ENCODE assay signal across 8 cellular contexts in the genomic region with DNA sequence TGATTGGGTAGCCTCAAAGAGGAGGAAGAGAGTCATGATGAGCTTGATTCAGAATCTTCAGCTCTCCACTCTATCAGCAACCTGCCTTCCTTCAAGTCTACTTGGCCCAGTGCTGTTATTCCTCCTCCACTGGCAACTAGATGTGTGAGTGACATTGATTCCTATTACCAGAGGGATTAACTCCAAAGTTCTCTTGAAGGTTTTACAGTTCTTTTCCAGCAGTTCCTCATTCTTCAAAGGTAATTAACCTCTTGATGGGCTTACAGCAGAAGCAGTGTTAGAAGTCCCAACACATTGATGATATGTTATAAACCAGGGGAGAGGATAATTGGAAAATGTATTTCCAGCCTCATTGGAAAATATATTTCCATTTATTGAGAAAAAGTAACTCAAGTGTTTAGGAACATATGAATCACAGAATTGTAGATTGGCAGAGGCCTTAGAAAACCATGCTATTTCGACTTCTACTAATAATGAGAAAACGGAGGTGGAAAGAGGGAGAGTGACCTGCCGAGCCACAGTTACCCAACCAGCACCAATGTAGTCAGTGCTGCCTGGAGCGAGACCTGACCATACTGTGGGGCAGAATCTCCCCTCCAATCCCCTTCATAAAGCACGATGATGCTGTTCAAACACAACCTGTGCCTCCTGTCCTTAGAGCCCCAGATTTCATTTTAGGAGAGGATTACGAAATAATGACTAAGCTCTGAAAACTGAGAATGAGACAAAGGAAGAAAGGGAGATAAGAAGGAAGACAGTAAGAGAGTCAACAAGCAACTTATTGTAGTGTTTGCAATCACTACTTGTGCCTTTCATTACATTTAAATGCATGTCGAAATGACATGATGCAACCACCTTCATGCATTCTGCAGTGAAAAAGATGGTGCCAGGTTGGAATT.
DNase-seq lines count a peak whose midpoint lies in the region; ATAC-seq and TF ChIP-seq lines count a peak whose summit lies in the region.

No MANE protein-coding gene starts in this region.

- no peak overlapping the region for H3K4me3 ChIP-seq in choroid plexus epithelial cell (ENCODE audit: low read depth, low read length)

- ATAC-seq in GM21447 (IDR thresholded peaks at IDR 0.05; ENCODE audit: unreplicated experiment) (peak; percentile 83), HG03571 (IDR thresholded peaks at IDR 0.05; ENCODE audit: unreplicated experiment) (peak; percentile 58)

- DNase-seq in GM13977 (ENCODE audit: low spot score) (peak; percentile 41), choroid plexus epithelial cell (ENCODE audit: low read depth) (peak; percentile 73), DMS 273 treated with DMSO at 0.1 percent for 48 hours (lab: John Stamatoyannopoulos, UW) (no peak), occipital lobe (lab: John Stamatoyannopoulos, UW) (no peak), AG08396 (ENCODE audit: low spot score) (no peak), GM03348 (ENCODE audit: low spot score) (no peak)

- TF ChIP-seq CTCF in GM13977 (IDR thresholded peaks at IDR 0.05; ENCODE audit: extremely low read depth, insufficient read depth, missing control alignments) (no peak), choroid plexus epithelial cell (conservative IDR thresholded peaks at IDR 0.05; ENCODE audit: low read depth, low read length) (no peak)

- in situ Hi-C loops in GM13977 (cut with MboI; ENCODE audit: low pct_unique_long_range_greater_than_20kb, low sequenced_read_pairs, unreplicated experiment), result no loop called here

Comparison
In these comparisons a context has a peak if more than half of its experiments do, and no peak if none do; other contexts are left out.
1. DNase-seq: peak in GM13977 (single experiment) and choroid plexus epithelial cell (single experiment); none in DMS 273 treated with DMSO at 0.1 percent for 48 hours (single experiment), occipital lobe (single experiment), AG08396 (single experiment) and GM03348 (single experiment).